ENCODE assay signal across 14 cellular contexts in the genomic region with DNA sequence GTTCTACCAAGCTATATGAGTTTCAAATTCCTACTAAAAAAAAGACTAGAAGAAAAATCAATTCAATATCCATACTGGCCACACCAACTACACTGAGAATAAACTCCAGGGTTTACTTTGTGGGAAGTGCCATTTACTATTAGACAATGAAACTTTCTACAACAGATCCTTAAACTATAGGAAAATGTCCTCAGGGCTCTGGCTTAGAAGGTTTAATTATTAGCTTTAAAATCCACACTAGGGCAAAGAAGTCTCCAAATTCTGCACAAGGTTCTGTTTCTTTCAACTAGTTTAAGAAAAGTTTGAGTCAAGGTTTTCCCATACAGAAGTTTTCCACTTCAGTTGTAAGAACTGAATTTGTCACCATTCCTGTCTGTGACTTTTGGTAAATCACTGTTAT.
"Had no signal": no experiment of that assay in that cellular context is flagged by ENCODE, and none has a peak within 500 bp of the region (broad histone marks: within the 10 kb centered on the region; RNA-seq: fewer than 3 reads in every experiment).

No MANE protein-coding gene starts in this region.

- ATAC-seq: activated CD4-positive, alpha-beta T cell treated with anti-CD3 and anti-CD28 coated beads for 36 hours; foreskin keratinocyte; heart left ventricle; naive thymus-derived CD8-positive, alpha-beta T cell; stimulated activated memory B cell treated with anti-CD40 and anti-IgM and Interleukin-4, amounts not matched to agents 10 μg/mL and 1 μg/mL and 100 μg/mL, for 72 hours had no signal

- H3K27me3 ChIP-seq: foreskin keratinocyte, heart left ventricle had no signal

- DNase-seq: activated CD4-positive, alpha-beta memory T cell treated with anti-CD3 and anti-CD28 coated beads, Interleukin-2, amount 10 ng/mL, durations not matched to agents 7 days and 5 days; activated CD4-positive, alpha-beta T cell treated with anti-CD3 and anti-CD28 coated beads for 36 hours; activated gamma-delta T cell; activated naive CD8-positive, alpha-beta T cell treated with anti-CD3 and anti-CD28 coated beads, Interleukin-2, amount 10 ng/mL, durations not matched to agents 7 days and 5 days; activated T-cell treated with anti-CD3 and anti-CD28 coated beads, Interleukin-2, amount 50 U/mL, for 48 hours; anterior cingulate cortex; foreskin keratinocyte; heart left ventricle; naive thymus-derived CD8-positive, alpha-beta T cell; retina had no signal

- H3K9me3 Mint-ChIP-seq: activated CD4-positive, alpha-beta memory T cell treated with anti-CD3 and anti-CD28 coated beads, Interleukin-2, amount 10 ng/mL, durations not matched to agents 7 days and 5 days; activated naive CD8-positive, alpha-beta T cell treated with anti-CD3 and anti-CD28 coated beads, Interleukin-2, amount 10 ng/mL, durations not matched to agents 7 days and 5 days; naive thymus-derived CD8-positive, alpha-beta T cell; stimulated activated memory B cell treated with anti-CD40 and anti-IgM and Interleukin-4, amounts not matched to agents 10 μg/mL and 1 μg/mL and 100 μg/mL, for 72 hours had no signal

- H3K27ac ChIP-seq: foreskin keratinocyte, heart left ventricle had no signal

- H3K27ac Mint-ChIP-seq: activated CD4-positive, alpha-beta memory T cell treated with anti-CD3 and anti-CD28 coated beads, Interleukin-2, amount 10 ng/mL, durations not matched to agents 7 days and 5 days; activated CD4-positive, alpha-beta T cell treated with anti-CD3 and anti-CD28 coated beads for 36 hours; activated naive CD8-positive, alpha-beta T cell treated with anti-CD3 and anti-CD28 coated beads, Interleukin-2, amount 10 ng/mL, durations not matched to agents 7 days and 5 days; stimulated activated memory B cell treated with anti-CD40 and anti-IgM and Interleukin-4, amounts not matched to agents 10 μg/mL and 1 μg/mL and 100 μg/mL, for 72 hours; type B pancreatic cell had no signal

- H3K4me1 Mint-ChIP-seq: naive thymus-derived CD8-positive, alpha-beta T cell; stimulated activated memory B cell treated with anti-CD40 and anti-IgM and Interleukin-4, amounts not matched to agents 10 μg/mL and 1 μg/mL and 100 μg/mL, for 72 hours had no signal

- H3K9me3 ChIP-seq: heart left ventricle had no signal

- H3K36me3 Mint-ChIP-seq: activated naive CD8-positive, alpha-beta T cell treated with anti-CD3 and anti-CD28 coated beads, Interleukin-2, amount 10 ng/mL, durations not matched to agents 7 days and 5 days; stimulated activated memory B cell treated with anti-CD40 and anti-IgM and Interleukin-4, amounts not matched to agents 10 μg/mL and 1 μg/mL and 100 μg/mL, for 72 hours had no signal

- H3K4me3 ChIP-seq: lung, skin epidermis had no signal

- H3K4me3 Mint-ChIP-seq: activated CD4-positive, alpha-beta memory T cell treated with anti-CD3 and anti-CD28 coated beads, Interleukin-2, amount 10 ng/mL, durations not matched to agents 7 days and 5 days; activated CD4-positive, alpha-beta T cell treated with anti-CD3 and anti-CD28 coated beads for 36 hours; activated naive CD8-positive, alpha-beta T cell treated with anti-CD3 and anti-CD28 coated beads, Interleukin-2, amount 10 ng/mL, durations not matched to agents 7 days and 5 days; naive thymus-derived CD8-positive, alpha-beta T cell; stimulated activated memory B cell treated with anti-CD40 and anti-IgM and Interleukin-4, amounts not matched to agents 10 μg/mL and 1 μg/mL and 100 μg/mL, for 72 hours; type B pancreatic cell had no signal

- H3K27me3 Mint-ChIP-seq: activated CD4-positive, alpha-beta memory T cell treated with anti-CD3 and anti-CD28 coated beads, Interleukin-2, amount 10 ng/mL, durations not matched to agents 7 days and 5 days; activated CD4-positive, alpha-beta T cell treated with anti-CD3 and anti-CD28 coated beads for 36 hours; stimulated activated memory B cell treated with anti-CD40 and anti-IgM and Interleukin-4, amounts not matched to agents 10 μg/mL and 1 μg/mL and 100 μg/mL, for 72 hours; type B pancreatic cell had no signal
